In the genomic region with DNA sequence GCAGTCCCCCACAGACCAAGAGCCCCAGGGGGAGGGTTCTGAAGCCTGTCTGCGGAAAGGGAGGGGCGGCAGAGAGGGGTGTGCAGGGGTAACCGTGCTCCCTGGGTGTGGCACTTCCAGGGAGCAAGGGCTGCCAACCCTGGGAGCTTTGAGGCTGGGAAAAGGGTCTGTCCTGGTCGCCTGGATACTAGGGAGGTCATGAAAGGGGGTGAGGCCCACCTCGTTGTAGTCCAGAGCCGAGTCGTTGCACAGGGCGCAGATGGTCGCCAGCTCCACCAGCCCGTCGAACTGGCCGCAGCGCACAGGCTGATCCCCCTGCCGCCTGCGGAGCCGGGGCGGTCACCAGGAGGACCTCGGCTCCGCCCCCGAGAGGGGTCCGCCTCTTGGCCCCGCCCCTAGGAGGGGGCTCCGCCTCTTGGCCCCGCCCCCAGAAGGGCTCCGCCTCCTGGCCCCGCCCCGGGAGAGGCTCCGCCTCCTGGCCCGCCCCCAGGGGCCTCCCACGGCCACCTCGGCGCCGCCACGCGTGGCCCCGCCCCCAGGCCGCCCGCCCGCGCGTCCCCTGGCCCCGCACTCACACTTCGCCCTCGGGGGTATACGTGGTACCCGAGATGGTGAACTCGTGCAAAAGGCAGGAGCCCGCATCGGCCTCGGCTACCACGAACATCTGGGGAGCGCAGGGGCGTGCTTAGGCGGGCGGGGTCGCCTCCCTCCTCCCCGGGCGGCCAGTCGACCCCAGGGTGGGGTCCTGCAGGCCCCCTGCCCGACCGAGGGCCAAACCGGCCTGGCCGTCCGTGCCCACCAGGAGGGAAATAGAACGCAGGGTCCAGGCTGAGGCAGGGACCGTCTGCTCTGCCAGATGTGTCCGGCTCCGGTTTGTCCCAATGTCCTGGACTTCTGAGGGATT, we compare ENCODE assay signal across 2 cellular contexts.
TF ChIP-seq lines count a peak whose summit lies in the region.

No MANE protein-coding gene starts in this region.

TF ChIP-seq in GM23338, 12 proteins besides CTCF, POLR2A, EP300 and RAD21:
- no peak for TF ChIP-seq JUNB (IDR thresholded peaks at IDR 0.05; ENCODE audit: unreplicated experiment)
- peak; percentile 45; the same call in 1 of the 2 replicates for TF ChIP-seq POLR2AphosphoS5 (IDR thresholded peaks at IDR 0.05; ENCODE audit: low read depth)
TF ChIP-seq in GM23338: peak in this region for 1.

TF ChIP-seq in H1, 55 proteins besides CTCF, POLR2A, EP300 and RAD21:
- TF ChIP-seq, protein P1, sequence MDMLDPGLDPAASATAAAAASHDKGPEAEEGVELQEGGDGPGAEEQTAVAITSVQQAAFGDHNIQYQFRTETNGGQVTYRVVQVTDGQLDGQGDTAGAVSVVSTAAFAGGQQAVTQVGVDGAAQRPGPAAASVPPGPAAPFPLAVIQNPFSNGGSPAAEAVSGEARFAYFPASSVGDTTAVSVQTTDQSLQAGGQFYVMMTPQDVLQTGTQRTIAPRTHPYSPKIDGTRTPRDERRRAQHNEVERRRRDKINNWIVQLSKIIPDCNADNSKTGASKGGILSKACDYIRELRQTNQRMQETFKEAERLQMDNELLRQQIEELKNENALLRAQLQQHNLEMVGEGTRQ (IDR thresholded peaks at IDR 0.05; ENCODE audit: low read length), result no peak
- peak; percentile 73; the same call in 1 of the 2 replicates for TF ChIP-seq SP4 (IDR thresholded peaks at IDR 0.05; ENCODE audit: low read length)
- no peak for TF ChIP-seq TAF1 (IDR thresholded peaks at IDR 0.05; ENCODE audit: low read depth, low read length)
- no peak for TF ChIP-seq RNF2 (IDR thresholded peaks at IDR 0.05; ENCODE audit: borderline replicate concordance, low read depth, low read length, missing control alignments, poor library complexity, severe bottlenecking)
- TF ChIP-seq NRF1 (IDR thresholded peaks at IDR 0.05; ENCODE audit: low read depth, low read length), result no peak
- TF ChIP-seq, protein P2, sequence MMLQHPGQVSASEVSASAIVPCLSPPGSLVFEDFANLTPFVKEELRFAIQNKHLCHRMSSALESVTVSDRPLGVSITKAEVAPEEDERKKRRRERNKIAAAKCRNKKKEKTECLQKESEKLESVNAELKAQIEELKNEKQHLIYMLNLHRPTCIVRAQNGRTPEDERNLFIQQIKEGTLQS (IDR thresholded peaks at IDR 0.05; ENCODE audit: insufficient read depth, low read depth, low read length), result no peak
- no peak for TF ChIP-seq SIN3A (conservative IDR thresholded peaks at IDR 0.05 in 1 of 2, IDR thresholded peaks at IDR 0.05 in 1 of 2; ENCODE audit: low read depth in 1 of 2, low read length in 2 of 2)
- TF ChIP-seq, protein P3, sequence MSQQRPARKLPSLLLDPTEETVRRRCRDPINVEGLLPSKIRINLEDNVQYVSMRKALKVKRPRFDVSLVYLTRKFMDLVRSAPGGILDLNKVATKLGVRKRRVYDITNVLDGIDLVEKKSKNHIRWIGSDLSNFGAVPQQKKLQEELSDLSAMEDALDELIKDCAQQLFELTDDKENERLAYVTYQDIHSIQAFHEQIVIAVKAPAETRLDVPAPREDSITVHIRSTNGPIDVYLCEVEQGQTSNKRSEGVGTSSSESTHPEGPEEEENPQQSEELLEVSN (IDR thresholded peaks at IDR 0.05), result peak; percentile 44; the same call in 1 of the 2 replicates
- TF ChIP-seq, protein P4, sequence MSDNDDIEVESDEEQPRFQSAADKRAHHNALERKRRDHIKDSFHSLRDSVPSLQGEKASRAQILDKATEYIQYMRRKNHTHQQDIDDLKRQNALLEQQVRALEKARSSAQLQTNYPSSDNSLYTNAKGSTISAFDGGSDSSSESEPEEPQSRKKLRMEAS (IDR thresholded peaks at IDR 0.05), result peak; percentile 70
- no peak for TF ChIP-seq RFX5 (IDR thresholded peaks at IDR 0.05; ENCODE audit: borderline replicate concordance, low read depth, low read length)
- no peak for TF ChIP-seq SP2 (IDR thresholded peaks at IDR 0.05; ENCODE audit: low read length)
- TF ChIP-seq HDAC2 (IDR thresholded peaks at IDR 0.05; ENCODE audit: borderline replicate concordance in 1 of 2, low read depth in 2 of 2, low read length in 2 of 2), result no peak
- TF ChIP-seq CEBPB (IDR thresholded peaks at IDR 0.05; ENCODE audit: low read depth, low read length), result no peak
- no peak for TF ChIP-seq BACH1 (IDR thresholded peaks at IDR 0.05; ENCODE audit: low read length)
- TF ChIP-seq ZNF274 (IDR thresholded peaks at IDR 0.05; ENCODE audit: borderline replicate concordance, extremely low read depth, low read length), result no peak
- no peak for TF ChIP-seq KDM5A (IDR thresholded peaks at IDR 0.05; ENCODE audit: low read length)
- TF ChIP-seq POLR2AphosphoS5 (IDR thresholded peaks at IDR 0.05; ENCODE audit: low read depth, low read length), result no peak
- TF ChIP-seq SP1 (IDR thresholded peaks at IDR 0.05; ENCODE audit: low read depth, low read length), result 0 out of 2 replicates have a peak, but pooled peaks have one; percentile 38
- TF ChIP-seq MAFK (IDR thresholded peaks at IDR 0.05; ENCODE audit: low read depth, low read length), result no peak
- no peak for TF ChIP-seq JUND (IDR thresholded peaks at IDR 0.05; ENCODE audit: low read length)
- TF ChIP-seq SRF (IDR thresholded peaks at IDR 0.05; ENCODE audit: low read depth, low read length), result no peak
- TF ChIP-seq CHD2 (IDR thresholded peaks at IDR 0.05; ENCODE audit: low read length), result no peak
